Comparison of ENCODE assay signal across 1 cellular context in the genomic region with DNA sequence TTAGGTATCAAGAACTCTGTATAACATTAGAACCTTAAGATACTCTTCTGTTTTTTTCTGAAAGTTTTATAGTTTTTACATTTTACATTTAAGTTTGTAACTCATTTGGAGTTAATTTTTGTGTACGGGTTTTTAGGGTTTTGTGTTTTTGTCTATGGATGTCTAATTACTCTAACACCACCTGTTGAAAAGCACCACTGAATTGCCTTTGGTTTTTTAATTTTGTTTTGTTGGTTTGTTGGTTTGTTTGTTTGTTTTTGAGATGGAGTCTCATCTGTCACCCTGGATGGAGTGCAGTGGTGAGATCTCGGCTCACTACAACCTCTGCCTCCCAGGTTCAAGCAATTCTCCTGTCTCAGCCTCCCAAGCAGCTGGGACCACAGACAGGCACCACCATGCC.
"Had no signal": no experiment of that assay in that cellular context is flagged by ENCODE, and none has a peak within 500 bp of the region (broad histone marks: within the 10 kb centered on the region; RNA-seq: fewer than 3 reads in every experiment).

No MANE protein-coding gene starts in this region.

- H3K36me3 ChIP-seq: MG63 had no signal

- H3K4me3 ChIP-seq: MG63 had no signal
